Comparison of ENCODE assay signal across 9 cellular contexts in the genomic region with DNA sequence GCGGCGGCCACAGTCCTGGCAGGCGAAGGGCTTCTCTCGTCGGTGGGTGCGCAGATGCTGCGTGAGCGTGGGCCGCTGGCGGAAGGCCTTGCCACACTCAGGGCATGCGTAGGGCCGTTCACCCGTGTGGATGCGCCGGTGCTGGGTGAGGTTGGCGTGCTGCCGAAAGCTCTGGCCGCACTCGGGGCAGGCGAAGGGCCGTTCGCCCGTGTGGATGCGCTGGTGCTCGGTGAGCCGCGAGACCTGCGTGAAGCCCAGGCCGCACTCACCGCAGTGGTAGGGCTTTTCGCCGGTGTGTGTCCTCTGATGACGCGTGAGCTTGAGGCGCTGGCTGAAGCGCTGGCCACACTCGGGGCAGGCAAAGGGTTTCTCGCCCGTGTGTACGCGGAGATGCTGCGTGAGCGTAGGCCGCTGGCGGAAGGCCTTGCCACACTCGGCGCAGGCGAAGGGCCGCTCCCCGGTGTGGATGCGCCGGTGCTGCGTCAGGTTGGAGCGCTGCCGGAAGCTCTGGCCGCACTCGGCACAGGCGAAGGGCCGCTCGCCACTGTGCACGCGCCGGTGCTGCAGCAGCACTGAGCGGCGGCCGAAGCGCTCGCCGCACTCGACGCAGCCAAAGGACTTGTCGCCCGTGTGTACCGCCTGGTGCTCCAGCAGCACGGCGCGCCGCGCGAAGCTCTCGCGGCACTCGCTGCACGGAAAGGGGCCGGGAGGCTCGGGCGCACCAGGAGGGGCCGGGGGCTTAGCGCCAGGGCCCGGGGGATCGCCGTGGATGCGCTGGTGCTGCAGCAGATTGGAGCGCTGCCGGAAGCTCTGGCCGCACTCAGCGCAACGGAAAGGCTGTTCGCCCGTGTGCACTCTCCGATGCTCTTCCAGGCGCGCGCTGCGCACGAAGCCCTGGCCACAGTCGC. TPM values are rescaled to one million over a fixed set of nuclear protein-coding genes. Genes with fewer than 3 reads are reported as not detected.
A peak's percentile ranks its signal among the peaks of the same experiment; 100 is the strongest.
DNase-seq lines count a peak whose midpoint lies in the region; ATAC-seq, FAIRE-seq and TF ChIP-seq lines count a peak whose summit lies in the region.
"Had no signal": no experiment of that assay in that cellular context is flagged by ENCODE, and none has a peak within 500 bp of the region (broad histone marks: within the 10 kb centered on the region; RNA-seq: fewer than 3 reads in every experiment).

No MANE protein-coding gene starts in this region.

- peak overlapping the region in 1 of 2 donors; percentile 69 for H3K27ac ChIP-seq in small intestine (ENCODE audit: low read depth in 1 of 2, low read length in 1 of 2)
- H3K27ac ChIP-seq: SJSA1 had no signal

- no peaks in the 10 kb centered on the region for H3K27me3 Mint-ChIP-seq in activated T-helper 17 cell treated with anti-CD3 and anti-CD28 coated beads, Interleukin-2, amount 50 U/mL, for 72 hours

- no peaks in the 10 kb centered on the region for H3K9me3 Mint-ChIP-seq in activated T-helper 17 cell treated with anti-CD3 and anti-CD28 coated beads, Interleukin-2, amount 50 U/mL, for 72 hours

- peak; percentile 52 for TF ChIP-seq POLR2A in GM15510 (IDR thresholded peaks at IDR 0.05; ENCODE audit: borderline replicate concordance, extremely low read depth, insufficient read length)

- H3K36me3 Mint-ChIP-seq in activated T-helper 17 cell treated with anti-CD3 and anti-CD28 coated beads, Interleukin-2, amount 50 U/mL, for 72 hours (ENCODE audit: low read depth), result peaks cover 46% of the 10 kb centered on the region

- no peak for FAIRE-seq in small intestine (lab: Jason Lieb, UNC)

- H3K36me3 ChIP-seq in small intestine (ENCODE audit: control insufficient read depth in 2 of 2, insufficient read depth in 2 of 2, low read length in 2 of 2), result peaks cover 0 to under 1% of the 10 kb centered on the region in 2 donors

- peaks cover 21% of the 10 kb centered on the region for H3K4me1 Mint-ChIP-seq in activated T-helper 17 cell treated with anti-CD3 and anti-CD28 coated beads, Interleukin-2, amount 50 U/mL, for 72 hours

- DNase-seq in left ventricle myocardium superior, result peak; percentile 69
- peak; percentile 39 for DNase-seq in small intestine
- no peak for DNase-seq in HPDE6-E6E7 (ENCODE audit: extremely low spot score)
- DNase-seq in SKM-1 treated with dmso at 0.1 percent for 144 hours (lab: John Stamatoyannopoulos, UW; ENCODE audit: unreplicated experiment), result no peak

- peaks cover 0 to 8% of the 10 kb centered on the region in 2 donors for H3K4me1 ChIP-seq in small intestine (ENCODE audit: control insufficient read depth in 2 of 2, insufficient read depth in 1 of 2, low read depth in 1 of 2, low read length in 1 of 2)

- H3K27ac Mint-ChIP-seq in activated T-helper 17 cell treated with anti-CD3 and anti-CD28 coated beads, Interleukin-2, amount 50 U/mL, for 72 hours, result no peak overlapping the region

- H3K4me3 Mint-ChIP-seq in activated T-helper 17 cell treated with anti-CD3 and anti-CD28 coated beads, Interleukin-2, amount 50 U/mL, for 72 hours, result peak overlapping the region; percentile 100

- H3K4me3 ChIP-seq in small intestine (ENCODE audit: low read depth in 1 of 2, low read length in 2 of 2), result peak overlapping the region; percentile 14 to 38
- H3K4me3 ChIP-seq: SJSA1 had no signal

- 5 to 7% (median 6%) methylated on average over 88 to 107 of the region's 107 CpGs for WGBS in small intestine, 3 donors

- no peaks in the 10 kb centered on the region for H3K9me3 ChIP-seq in small intestine (ENCODE audit: control insufficient read depth, low read depth)
- H3K9me3 ChIP-seq: SJSA1 had no signal

- peak; percentile 16 for ATAC-seq in activated T-helper 17 cell treated with anti-CD3 and anti-CD28 coated beads, Interleukin-2, amount 50 U/mL, for 72 hours (replicated peaks)
- peak; percentile 2 for ATAC-seq in left ventricle myocardium superior
- ATAC-seq in GM21367 (IDR thresholded peaks at IDR 0.05; ENCODE audit: unreplicated experiment), result no peak
- no peak for ATAC-seq in HG02884 (IDR thresholded peaks at IDR 0.05; ENCODE audit: unreplicated experiment)

- intact Hi-C loops in left ventricle myocardium superior (cut with micrococcal nuclease), result no loop called here

- no peaks in the 10 kb centered on the region for H3K27me3 ChIP-seq in small intestine (ENCODE audit: control insufficient read depth in 2 of 2, insufficient read depth in 2 of 2, low read length in 2 of 2)
- H3K27me3 ChIP-seq: SJSA1 had no signal

RNA-seq across cellular contexts. Expression of a gene that starts 4.0 kb away (rescaled TPM):
- total RNA-seq in activated T-helper 17 cell treated with anti-CD3 and anti-CD28 coated beads, Interleukin-2, amount 50 U/mL, for 72 hours, result 100 to 1,000 TPM; 102 to 141 TPM
- 144 TPM for total RNA-seq in left ventricle myocardium superior
- 10 to 100 TPM; 42.7 to 53.4 (median 45.7) TPM for polyA plus RNA-seq in small intestine

RNA-seq across cellular contexts. Expression of a gene that starts 7.5 kb away (rescaled TPM):
- 10 to 100 TPM; 79.0 to 95.8 TPM for total RNA-seq in activated T-helper 17 cell treated with anti-CD3 and anti-CD28 coated beads, Interleukin-2, amount 50 U/mL, for 72 hours
- 134 TPM for total RNA-seq in left ventricle myocardium superior
- polyA plus RNA-seq in small intestine, result 100 to 1,000 TPM; 165 to 384 (median 304) TPM

RNA-seq across cellular contexts. Expression of a gene that starts 10.8 kb away (rescaled TPM):
- 10 to 100 TPM; 26.6 to 57.9 TPM for total RNA-seq in activated T-helper 17 cell treated with anti-CD3 and anti-CD28 coated beads, Interleukin-2, amount 50 U/mL, for 72 hours
- 11.3 TPM for total RNA-seq in left ventricle myocardium superior
- polyA plus RNA-seq in small intestine, result 10 to 100 TPM; 17.5 to 64.0 (median 25.7) TPM

RNA-seq across cellular contexts. Expression of a gene that starts 18.5 kb away (rescaled TPM):
- 100 to 1,000 TPM; 336 to 455 TPM for total RNA-seq in activated T-helper 17 cell treated with anti-CD3 and anti-CD28 coated beads, Interleukin-2, amount 50 U/mL, for 72 hours
- total RNA-seq in left ventricle myocardium superior, result 152 TPM
- 100 to 1,000 TPM; 151 to 200 (median 155) TPM for polyA plus RNA-seq in small intestine

RNA-seq across cellular contexts. Expression of a gene that starts 42.8 kb away (rescaled TPM):
- total RNA-seq in activated T-helper 17 cell treated with anti-CD3 and anti-CD28 coated beads, Interleukin-2, amount 50 U/mL, for 72 hours, result 10 to 100 TPM; 11.0 to 14.3 TPM
- total RNA-seq in left ventricle myocardium superior, result 10.4 TPM
- polyA plus RNA-seq in small intestine, result 1 to 10 TPM; 4.7 to 7.9 (median 5.9) TPM

Comparison
In these comparisons a context has a peak if more than half of its experiments do, and no peak if none do; other contexts are left out.
1. ATAC-seq: peak in activated T-helper 17 cell treated with anti-CD3 and anti-CD28 coated beads, Interleukin-2, amount 50 U/mL, for 72 hours (single experiment) and left ventricle myocardium superior (single experiment); none in GM21367 (single experiment) and HG02884 (single experiment).
2. DNase-seq: peak in left ventricle myocardium superior (single experiment) and small intestine (single experiment); none in HPDE6-E6E7 (single experiment) and SKM-1 treated with dmso at 0.1 percent for 144 hours (single experiment).